Comparison of ENCODE assay signal across 8 cellular contexts in genomic region chr6:151690768-151691562, GRCh38.
A peak's percentile ranks its signal among the peaks of the same experiment; 100 is the strongest.
DNase-seq lines count a peak whose midpoint lies in the region; ATAC-seq and TF ChIP-seq lines count a peak whose summit lies in the region.

No MANE protein-coding gene starts in this region.

- no peak for TF ChIP-seq CTCF in liver (IDR thresholded peaks at IDR 0.05; ENCODE audit: low read depth, low read length, missing input control)
- TF ChIP-seq CTCF in upper lobe of left lung (IDR thresholded peaks at IDR 0.05) = no peak

- H3K4me3 ChIP-seq in liver (ENCODE audit: low read depth in 1 of 3, low read length in 3 of 3) (peak overlapping the region in 1 of 3 donors; percentile 14), upper lobe of left lung (peak overlapping the region in 2 of 4 donors; percentile 4 to 13)

- peak in 1 of 4 donors; percentile 33 for TF ChIP-seq POLR2A in upper lobe of left lung (IDR thresholded peaks at IDR 0.05)

- H3K36me3 ChIP-seq in liver (ENCODE audit: control insufficient read depth in 4 of 4, insufficient read depth in 3 of 4, low read depth in 1 of 4, low read length in 3 of 4) (peaks cover 0 to 6% (median 0%) of the 10 kb centered on the region in 4 donors), upper lobe of left lung (no peaks in the 10 kb centered on the region)

- H3K27me3 ChIP-seq in liver (ENCODE audit: control insufficient read depth in 4 of 4, insufficient read depth in 4 of 4, low read length in 3 of 4) (no peaks in the 10 kb centered on the region), upper lobe of left lung (no peaks in the 10 kb centered on the region)

- no peak for TF ChIP-seq RAD21 in liver (IDR thresholded peaks at IDR 0.05)

- H3K27ac ChIP-seq in liver (ENCODE audit: low read depth in 1 of 2, low read length in 2 of 2) (peak overlapping the region; percentile 48 to 72), upper lobe of left lung (peak overlapping the region; percentile 26 to 71 (median 51))

- peaks cover 0 to 12% (median 0%) of the 10 kb centered on the region in 4 donors for H3K4me1 ChIP-seq in liver (ENCODE audit: control insufficient read depth in 4 of 4, insufficient read depth in 4 of 4, low read length in 3 of 4)
- H3K4me1 ChIP-seq in upper lobe of left lung = no peaks in the 10 kb centered on the region

- H3K9ac ChIP-seq in liver (ENCODE audit: low read depth in 1 of 2, low read length in 2 of 2) = peak overlapping the region; percentile 42 to 77

- ATAC-seq in GM19324 (IDR thresholded peaks at IDR 0.05; ENCODE audit: low FRiP score, unreplicated experiment) = peak; percentile 91
- peak; percentile 98 for ATAC-seq in HG03175 (IDR thresholded peaks at IDR 0.05; ENCODE audit: unreplicated experiment)
- ATAC-seq in upper lobe of left lung (ENCODE audit: low FRiP score in 2 of 2) = peak; percentile 63 to 87

- no peaks in the 10 kb centered on the region for H3K9me3 ChIP-seq in liver (ENCODE audit: control insufficient read depth in 4 of 4, low read length in 3 of 4)
- no peaks in the 10 kb centered on the region for H3K9me3 ChIP-seq in upper lobe of left lung

- no peak for TF ChIP-seq EP300 in upper lobe of left lung (IDR thresholded peaks at IDR 0.05)

- DNase-seq in Ammon's horn (ENCODE audit: low spot score) = peak; percentile 41
- DNase-seq in activated naive CD4-positive, alpha-beta T cell treated with anti-CD3 and anti-CD28 coated beads, Interleukin-2, amount 50 U/mL, for 16 hours = peak; percentile 25
- no peak for DNase-seq in upper lobe of left lung
- DNase-seq in amniotic stem cell (lab: John Stamatoyannopoulos, UW) = no peak
- DNase-seq in NCI-H2107 (lab: John Stamatoyannopoulos, UW) = no peak

- WGBS in liver = 69% methylated on average over 8 of the region's 8 CpGs
- WGBS in upper lobe of left lung, 2 donors = 59 to 60% methylated on average over 8 of the region's 8 CpGs

TF ChIP-seq in liver, 16 proteins besides CTCF, POLR2A, EP300 and RAD21:
- no peak for TF ChIP-seq EGR1 (IDR thresholded peaks at IDR 0.05; ENCODE audit: low read depth in 2 of 2)
- TF ChIP-seq MAX (IDR thresholded peaks at IDR 0.05) = no peak
- TF ChIP-seq YY1 (IDR thresholded peaks at IDR 0.05) = peak; percentile 38

Comparison
In these comparisons a context has a peak if more than half of its experiments do, and no peak if none do; other contexts are left out.
1. DNase-seq: peak in Ammon's horn (single experiment) and activated naive CD4-positive, alpha-beta T cell treated with anti-CD3 and anti-CD28 coated beads, Interleukin-2, amount 50 U/mL, for 16 hours (single experiment); none in upper lobe of left lung (0 of 2), amniotic stem cell (single experiment) and NCI-H2107 (single experiment).
2. Peak in every context shown above with its lines, with median percentiles within 50 percentile points of each other: ATAC-seq.